ENCODE assay signal across 9 cellular contexts in the genomic region with DNA sequence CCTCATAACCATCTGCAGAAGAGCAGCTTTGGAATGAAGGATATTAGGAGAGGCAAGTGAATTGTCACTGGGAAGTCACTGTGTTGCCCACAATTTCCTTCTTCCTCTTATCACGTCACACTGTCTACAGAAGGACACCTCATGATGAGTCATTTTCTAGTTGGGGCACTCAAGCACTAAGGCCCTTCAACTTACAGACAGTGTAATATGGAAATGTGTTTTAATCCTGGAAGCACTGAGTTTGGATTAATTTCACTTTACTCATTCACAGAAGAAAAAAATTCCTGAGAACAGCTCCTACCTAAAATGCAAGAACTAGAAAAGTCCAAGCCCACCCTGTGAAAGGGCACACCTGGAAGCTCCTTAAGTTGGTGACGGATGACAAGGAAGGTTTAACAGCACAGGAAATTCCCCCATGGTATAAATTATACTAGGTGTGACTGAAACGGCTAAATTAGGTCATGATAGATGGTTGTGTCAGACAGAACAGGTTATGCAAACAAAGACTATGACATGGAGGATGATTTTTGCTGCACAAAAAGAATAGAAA. TPM values are rescaled to one million over a fixed set of nuclear protein-coding genes. Genes with fewer than 3 reads are reported as not detected.
DNase-seq lines count a peak whose midpoint lies in the region; ATAC-seq and TF ChIP-seq lines count a peak whose summit lies in the region.
"Had no signal": no experiment of that assay in that cellular context is flagged by ENCODE, and none has a peak within 500 bp of the region (broad histone marks: within the 10 kb centered on the region; RNA-seq: fewer than 3 reads in every experiment).

No MANE protein-coding gene starts in this region.

- H3K4me1 Mint-ChIP-seq in endothelial cell (ENCODE audit: unreplicated experiment): peaks cover 20% of the 10 kb centered on the region
- H3K4me1 Mint-ChIP-seq: activated naive CD4-positive, alpha-beta T cell treated with anti-CD3 and anti-CD28 coated beads, Interleukin-2, amount 50 U/mL, for 24 hours had no signal

- DNase-seq in AML-193 (lab: John Stamatoyannopoulos, UW) (peak; percentile 16 to 28), Kasumi-1 (lab: John Stamatoyannopoulos, UW) (peak; percentile 96 to 98), dedifferentiated amniotic fluid mesenchymal stem cell (ENCODE audit: extremely low spot score) (peak; percentile 59), endothelial cell (ENCODE audit: low spot score) (no peak), NCI-H2196 treated with DMSO at 0.1 percent for 48 hours (lab: John Stamatoyannopoulos, UW; ENCODE audit: unreplicated experiment) (no peak)
- DNase-seq in stimulated activated naive CD8-positive, alpha-beta T cell treated with anti-CD3 and anti-CD28 coated beads, Interleukin-15, Interleukin-2, amounts not matched to agents 100 U/mL and 50 U/mL, for 24 hours: no peak
- no peak for DNase-seq in stimulated activated CD4-positive, alpha-beta T cell treated with anti-CD3 and anti-CD28 coated beads, Interleukin-1b, Interleukin-23, amount 100 ng/mL, for 48 hours

- H3K27ac Mint-ChIP-seq in endothelial cell (ENCODE audit: unreplicated experiment): no peak overlapping the region
- H3K27ac Mint-ChIP-seq: activated naive CD4-positive, alpha-beta T cell treated with anti-CD3 and anti-CD28 coated beads, Interleukin-2, amount 50 U/mL, for 24 hours had no signal

- no peak for TF ChIP-seq CTCF in endothelial cell (IDR thresholded peaks at IDR 0.05; ENCODE audit: unreplicated experiment)

- no peak overlapping the region for H3K4me3 Mint-ChIP-seq in endothelial cell (ENCODE audit: unreplicated experiment)
- H3K4me3 Mint-ChIP-seq: activated naive CD4-positive, alpha-beta T cell treated with anti-CD3 and anti-CD28 coated beads, Interleukin-2, amount 50 U/mL, for 24 hours had no signal

- no peaks in the 10 kb centered on the region for H3K27me3 Mint-ChIP-seq in endothelial cell (ENCODE audit: unreplicated experiment)

- no peaks in the 10 kb centered on the region for H3K36me3 Mint-ChIP-seq in endothelial cell (ENCODE audit: low read depth, unreplicated experiment)
- H3K36me3 Mint-ChIP-seq: activated naive CD4-positive, alpha-beta T cell treated with anti-CD3 and anti-CD28 coated beads, Interleukin-2, amount 50 U/mL, for 24 hours had no signal

- ATAC-seq in GM21447 (IDR thresholded peaks at IDR 0.05; ENCODE audit: unreplicated experiment): peak; percentile 75
- peak; percentile 79 for ATAC-seq in stimulated activated naive CD8-positive, alpha-beta T cell treated with anti-CD3 and anti-CD28 coated beads, Interleukin-15, Interleukin-2, amounts not matched to agents 100 U/mL and 50 U/mL, for 24 hours

- no peaks in the 10 kb centered on the region for H3K9me3 Mint-ChIP-seq in endothelial cell (ENCODE audit: unreplicated experiment)
- H3K9me3 Mint-ChIP-seq: activated naive CD4-positive, alpha-beta T cell treated with anti-CD3 and anti-CD28 coated beads, Interleukin-2, amount 50 U/mL, for 24 hours had no signal

RNA-seq across cellular contexts. Expression of a gene that starts 56.6 kb away (rescaled TPM):
- total RNA-seq in endothelial cell (ENCODE audit: unreplicated experiment): 35.2 TPM

Comparison
In these comparisons a context has a peak if more than half of its experiments do, and no peak if none do; other contexts are left out.
1. DNase-seq: peak in AML-193 (2 of 2), Kasumi-1 (2 of 2) and dedifferentiated amniotic fluid mesenchymal stem cell (single experiment); none in stimulated activated naive CD8-positive, alpha-beta T cell treated with anti-CD3 and anti-CD28 coated beads, Interleukin-15, Interleukin-2, amounts not matched to agents 100 U/mL and 50 U/mL, for 24 hours (single experiment), endothelial cell (single experiment), stimulated activated CD4-positive, alpha-beta T cell treated with anti-CD3 and anti-CD28 coated beads, Interleukin-1b, Interleukin-23, amount 100 ng/mL, for 48 hours (single experiment) and NCI-H2196 treated with DMSO at 0.1 percent for 48 hours (single experiment).